9 cellular contexts compared by ENCODE assay signal in the genomic region with DNA sequence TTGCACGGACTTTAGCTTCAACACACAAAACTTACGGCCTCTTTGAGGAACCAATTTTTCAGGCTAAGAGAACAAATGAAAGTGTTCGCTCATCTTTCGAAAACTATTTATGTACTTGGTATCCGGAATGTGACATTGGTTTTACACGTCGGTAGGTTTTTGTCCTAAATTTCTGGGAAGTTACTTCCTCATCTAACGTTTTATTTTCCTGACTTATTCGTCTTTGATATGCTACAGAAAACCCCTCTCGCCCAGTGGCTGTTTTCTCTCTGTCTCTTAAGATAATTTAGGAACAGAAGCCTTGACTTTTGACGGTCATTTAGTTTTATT. TPM values are rescaled to one million over a fixed set of nuclear protein-coding genes. Genes with fewer than 3 reads are reported as not detected.
A peak's percentile ranks its signal among the peaks of the same experiment; 100 is the strongest.
DNase-seq lines count a peak whose midpoint lies in the region; ATAC-seq and TF ChIP-seq lines count a peak whose summit lies in the region.
"Had no signal": no experiment of that assay in that cellular context is flagged by ENCODE, and none has a peak within 500 bp of the region (broad histone marks: within the 10 kb centered on the region; RNA-seq: fewer than 3 reads in every experiment).

No MANE protein-coding gene starts in this region.

- no peaks in the 10 kb centered on the region for H3K36me3 ChIP-seq in Peyer's patch
- no peaks in the 10 kb centered on the region for H3K36me3 ChIP-seq in gastroesophageal sphincter
- H3K36me3 ChIP-seq in sigmoid colon: no peaks in the 10 kb centered on the region

- TF ChIP-seq EP300 in gastroesophageal sphincter (IDR thresholded peaks at IDR 0.05) (no peak), sigmoid colon (IDR thresholded peaks at IDR 0.05) (no peak)

- H3K27ac ChIP-seq in Peyer's patch: peak overlapping the region in 3 of 4 donors; percentile 58 to 62 (median 62)
- peak overlapping the region; percentile 71 to 89 (median 85) for H3K27ac ChIP-seq in gastroesophageal sphincter
- peak overlapping the region; percentile 51 to 84 (median 70) for H3K27ac ChIP-seq in sigmoid colon

- H3K27me3 ChIP-seq in Peyer's patch: peaks cover 0 to 17% of the 10 kb centered on the region in 2 donors
- peaks cover 45% of the 10 kb centered on the region for H3K27me3 ChIP-seq in gastroesophageal sphincter
- peaks cover 15 to 58% (median 45%) of the 10 kb centered on the region in 3 donors for H3K27me3 ChIP-seq in sigmoid colon

- no peaks in the 10 kb centered on the region for H3K9me3 ChIP-seq in Peyer's patch
- H3K9me3 ChIP-seq in gastroesophageal sphincter: no peaks in the 10 kb centered on the region
- no peaks in the 10 kb centered on the region for H3K9me3 ChIP-seq in sigmoid colon

- peak; percentile 24 for DNase-seq in GM12865 (ENCODE audit: low read depth)
- DNase-seq in Peyer's patch: no peak
- no peak for DNase-seq in sigmoid colon
- DNase-seq in hepatic stellate cell (ENCODE audit: low spot score): no peak
- no peak for DNase-seq in activated CD4-positive, CD25-positive, alpha-beta regulatory T cell (lab: John Stamatoyannopoulos, UW)

- intact Hi-C loops in sigmoid colon (cut with DNase I): no loop called here

- TF ChIP-seq CTCF in GM12865 (IDR thresholded peaks at IDR 0.05; ENCODE audit: insufficient read depth, low read depth, low read length, missing control alignments) (no peak), Peyer's patch (IDR thresholded peaks at IDR 0.05) (no peak), gastroesophageal sphincter (IDR thresholded peaks at IDR 0.05) (no peak), sigmoid colon (IDR thresholded peaks at IDR 0.05) (no peak)

- no peak overlapping the region; the same call in 1 of the 2 replicates for H3K4me3 ChIP-seq in GM12865 (ENCODE audit: low read depth, low read length)
- H3K4me3 ChIP-seq in Peyer's patch: peak overlapping the region in 3 of 4 donors; percentile 27 to 49 (median 31)
- peak overlapping the region; percentile 56 to 69 for H3K4me3 ChIP-seq in gastroesophageal sphincter
- H3K4me3 ChIP-seq in sigmoid colon: peak overlapping the region in 3 of 4 donors; percentile 33 to 53 (median 50)

- ATAC-seq in gastroesophageal sphincter: no peak
- no peak for ATAC-seq in GM18517 (IDR thresholded peaks at IDR 0.05; ENCODE audit: unreplicated experiment)
- ATAC-seq in GM19035 (IDR thresholded peaks at IDR 0.05; ENCODE audit: unreplicated experiment): no peak

- H3K4me1 ChIP-seq in Peyer's patch (peaks cover 0 to 23% (median 0%) of the 10 kb centered on the region in 4 donors), gastroesophageal sphincter (peaks cover 0 to 32% (median 21%) of the 10 kb centered on the region in 3 donors), sigmoid colon (peaks cover 0 to 24% (median 16%) of the 10 kb centered on the region in 4 donors)

- WGBS in gastroesophageal sphincter (ENCODE audit: low coverage in 1 of 2), 2 donors: 33 to 41% methylated on average over 8 to 11 of the region's 11 CpGs
- WGBS in sigmoid colon, 2 donors: 9 to 16% methylated on average over 11 of the region's 11 CpGs

- no peak for TF ChIP-seq POLR2A in Peyer's patch (IDR thresholded peaks at IDR 0.05)
- no peak for TF ChIP-seq POLR2A in gastroesophageal sphincter (IDR thresholded peaks at IDR 0.05)
- no peak for TF ChIP-seq POLR2A in sigmoid colon (IDR thresholded peaks at IDR 0.05)

RNA-seq across cellular contexts. Expression of a gene that starts 0.9 kb away (rescaled TPM):
- total RNA-seq in Peyer's patch (10 to 100 TPM in 1 of 4 donors, 1 to 10 TPM in 3; 3.0 to 13.3 (median 6.6) TPM), gastroesophageal sphincter (100 to 1,000 TPM in 2 of 4 donors, 10 to 100 TPM in 2; 55.5 to 365 (median 133) TPM), sigmoid colon (10 to 100 TPM; 16.4 to 30.4 (median 26.3) TPM)
- polyA plus RNA-seq in sigmoid colon: 10 to 100 TPM in 2 of 3 donors, 1 to 10 TPM in 1; 2.5 to 33.2 (median 16.2) TPM
- total RNA-seq: HT1080 had no signal
